1 cellular context compared by ENCODE assay signal in the genomic region with DNA sequence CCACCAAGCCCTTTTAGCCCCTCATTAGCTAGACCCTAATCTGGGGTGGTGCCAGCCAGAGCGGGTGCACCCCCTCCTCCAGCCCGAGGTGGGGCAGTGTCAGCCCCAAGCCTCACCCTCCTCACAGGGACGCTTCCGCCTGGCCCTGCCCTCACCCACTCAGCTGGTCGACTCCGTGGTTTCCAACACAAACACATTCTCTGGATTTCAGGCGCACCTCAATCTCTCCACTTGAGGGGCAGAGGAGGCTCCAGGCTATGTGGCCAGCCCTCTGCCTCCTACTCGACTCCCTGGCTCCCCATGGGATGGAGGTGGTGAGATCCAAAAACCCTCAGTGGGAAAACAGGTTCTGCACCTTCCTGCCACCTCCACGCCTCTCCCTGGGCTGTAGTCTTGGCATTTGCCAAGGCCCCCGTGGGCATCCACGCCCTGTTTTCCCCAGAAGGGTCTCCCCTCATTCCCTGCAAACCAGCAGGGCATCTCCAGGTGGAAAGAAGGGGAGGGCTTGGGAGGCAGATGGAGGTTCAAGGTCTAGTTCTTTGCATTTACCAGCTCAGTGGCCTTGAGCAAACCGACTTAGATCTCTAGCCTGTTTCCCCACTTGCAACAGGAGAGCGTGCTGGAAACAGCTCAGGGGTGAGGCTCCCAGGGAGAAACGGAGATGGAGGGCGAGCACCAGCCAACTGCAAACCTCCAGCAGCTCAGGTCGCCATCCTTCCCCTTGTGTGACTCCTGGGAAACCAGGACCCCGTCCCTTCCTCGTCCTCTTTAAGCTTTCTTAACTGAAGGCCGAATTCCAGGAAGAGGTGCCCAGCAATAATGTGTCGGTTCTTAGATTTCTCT.
TF ChIP-seq lines count a peak whose summit lies in the region.

No MANE protein-coding gene starts in this region.

TF ChIP-seq in HEK293, 187 proteins besides CTCF, POLR2A, EP300 and RAD21 (continued from another document):
- TF ChIP-seq, protein P1, sequence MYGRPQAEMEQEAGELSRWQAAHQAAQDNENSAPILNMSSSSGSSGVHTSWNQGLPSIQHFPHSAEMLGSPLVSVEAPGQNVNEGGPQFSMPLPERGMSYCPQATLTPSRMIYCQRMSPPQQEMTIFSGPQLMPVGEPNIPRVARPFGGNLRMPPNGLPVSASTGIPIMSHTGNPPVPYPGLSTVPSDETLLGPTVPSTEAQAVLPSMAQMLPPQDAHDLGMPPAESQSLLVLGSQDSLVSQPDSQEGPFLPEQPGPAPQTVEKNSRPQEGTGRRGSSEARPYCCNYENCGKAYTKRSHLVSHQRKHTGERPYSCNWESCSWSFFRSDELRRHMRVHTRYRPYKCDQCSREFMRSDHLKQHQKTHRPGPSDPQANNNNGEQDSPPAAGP (tag by site-specific recombination; IDR thresholded peaks at IDR 0.05) = 0 out of 2 replicates have a peak, but pooled peaks have one; percentile 32
- TF ChIP-seq ZNF132 (tag by site-specific recombination; IDR thresholded peaks at IDR 0.05; ENCODE audit: borderline replicate concordance) = no peak
- TF ChIP-seq, protein P2, sequence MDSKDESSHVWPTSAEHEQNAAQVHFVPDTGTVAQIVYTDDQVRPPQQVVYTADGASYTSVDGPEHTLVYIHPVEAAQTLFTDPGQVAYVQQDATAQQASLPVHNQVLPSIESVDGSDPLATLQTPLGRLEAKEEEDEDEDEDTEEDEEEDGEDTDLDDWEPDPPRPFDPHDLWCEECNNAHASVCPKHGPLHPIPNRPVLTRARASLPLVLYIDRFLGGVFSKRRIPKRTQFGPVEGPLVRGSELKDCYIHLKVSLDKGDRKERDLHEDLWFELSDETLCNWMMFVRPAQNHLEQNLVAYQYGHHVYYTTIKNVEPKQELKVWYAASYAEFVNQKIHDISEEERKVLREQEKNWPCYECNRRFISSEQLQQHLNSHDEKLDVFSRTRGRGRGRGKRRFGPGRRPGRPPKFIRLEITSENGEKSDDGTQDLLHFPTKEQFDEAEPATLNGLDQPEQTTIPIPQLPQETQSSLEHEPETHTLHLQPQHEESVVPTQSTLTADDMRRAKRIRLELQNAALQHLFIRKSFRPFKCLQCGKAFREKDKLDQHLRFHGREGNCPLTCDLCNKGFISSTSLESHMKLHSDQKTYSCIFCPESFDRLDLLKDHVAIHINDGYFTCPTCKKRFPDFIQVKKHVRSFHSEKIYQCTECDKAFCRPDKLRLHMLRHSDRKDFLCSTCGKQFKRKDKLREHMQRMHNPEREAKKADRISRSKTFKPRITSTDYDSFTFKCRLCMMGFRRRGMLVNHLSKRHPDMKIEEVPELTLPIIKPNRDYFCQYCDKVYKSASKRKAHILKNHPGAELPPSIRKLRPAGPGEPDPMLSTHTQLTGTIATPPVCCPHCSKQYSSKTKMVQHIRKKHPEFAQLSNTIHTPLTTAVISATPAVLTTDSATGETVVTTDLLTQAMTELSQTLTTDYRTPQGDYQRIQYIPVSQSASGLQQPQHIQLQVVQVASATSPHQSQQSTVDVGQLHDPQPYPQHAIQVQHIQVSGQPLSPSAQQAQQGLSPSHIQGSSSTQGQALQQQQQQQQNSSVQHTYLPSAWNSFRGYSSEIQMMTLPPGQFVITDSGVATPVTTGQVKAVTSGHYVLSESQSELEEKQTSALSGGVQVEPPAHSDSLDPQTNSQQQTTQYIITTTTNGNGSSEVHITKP (tag by site-specific recombination; IDR thresholded peaks at IDR 0.05) = peak; percentile 34; the same call in 1 of the 2 replicates
- TF ChIP-seq KLF16 (tag by site-specific recombination; IDR thresholded peaks at IDR 0.05) = no peak
- no peak for TF ChIP-seq ZNF394 (tag by site-specific recombination; IDR thresholded peaks at IDR 0.05; ENCODE audit: borderline replicate concordance)
- no peak for TF ChIP-seq ZFP3 (tag by site-specific recombination; IDR thresholded peaks at IDR 0.05; ENCODE audit: low read depth)
- peak; percentile 71 for TF ChIP-seq EGR2 (tag by site-specific recombination; IDR thresholded peaks at IDR 0.05; ENCODE audit: low read depth)
